Comparison of ENCODE assay signal across 18 cellular contexts in the genomic region with DNA sequence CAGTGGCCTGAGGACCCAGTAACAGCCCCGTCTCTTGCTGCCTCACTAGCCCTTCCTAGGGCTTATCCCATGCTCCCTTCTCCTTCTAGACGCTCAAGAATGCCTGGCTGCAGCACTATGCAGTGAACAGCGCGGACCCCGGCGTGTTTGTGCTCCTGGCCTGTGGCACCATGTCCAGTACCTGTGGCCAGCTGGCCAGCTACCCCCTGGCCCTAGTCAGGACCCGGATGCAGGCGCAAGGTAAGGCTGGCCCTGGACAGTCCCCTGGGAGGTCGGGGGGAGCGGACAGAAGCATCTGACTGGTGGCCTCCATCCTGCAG. TPM values are rescaled to one million over a fixed set of nuclear protein-coding genes. Genes with fewer than 3 reads are reported as not detected.
"Had no signal": no experiment of that assay in that cellular context is flagged by ENCODE, and none has a peak within 500 bp of the region (broad histone marks: within the 10 kb centered on the region; RNA-seq: fewer than 3 reads in every experiment).

No MANE protein-coding gene starts in this region.

- H3K27ac Mint-ChIP-seq: activated CD4-positive, alpha-beta memory T cell treated with anti-CD3 and anti-CD28 coated beads for 36 hours; activated T-helper 1 cell treated with anti-CD3 and anti-CD28 coated beads, Interleukin-12 subunit alpha, Interleukin-12 subunit beta, Interleukin-2, Interleukin-4 antibody, amounts not matched to agents 30 ng/mL and 10 ng/mL and 1 ng/mL, durations not matched to agents 14 hours and 24 hours and 36 hours; T-helper 2 cell treated with Interferon-gamma antibody and Interleukin-4, amounts not matched to agents 5 μg/mL and 100 μg/mL, for 36 hours had no signal

- DNase-seq: activated CD4-positive, alpha-beta memory T cell treated with anti-CD3 and anti-CD28 coated beads for 36 hours; activated CD4-positive, alpha-beta T cell treated with anti-CD3 and anti-CD28 coated beads for 1 hour; activated CD8-positive, alpha-beta memory T cell treated with anti-CD3 and anti-CD28 coated beads, Interleukin-2, amount 50 U/mL, for 4 hours; activated naive CD4-positive, alpha-beta T cell; cortex of kidney; effector CD8-positive, alpha-beta T cell; stimulated activated CD4-positive, alpha-beta T cell treated with anti-CD3 and anti-CD28 coated beads, Interleukin-12 subunit alpha, Interleukin-12 subunit beta, amount 100 ng/mL, for 4 hours; stimulated activated CD4-positive, alpha-beta T cell treated with anti-CD3 and anti-CD28 coated beads, Interleukin-4, amount 100 ng/mL, for 1 hour; stimulated activated CD8-positive, alpha-beta memory T cell treated with anti-CD3 and anti-CD28 coated beads, Interleukin-4, amount 100 ng/mL, for 48 hours; stimulated activated naive CD8-positive, alpha-beta T cell treated with anti-CD3 and anti-CD28 coated beads, Interleukin-15, amount 100 ng/mL, for 72 hours; uterus had no signal

- H3K4me3 ChIP-seq: adrenal gland, gastroesophageal sphincter, right atrium auricular region, uterus had no signal

- H3K27me3 ChIP-seq: adrenal gland, gastroesophageal sphincter, neutrophil, right atrium auricular region, uterus had no signal

- H3K36me3 ChIP-seq: uterus had no signal

- H3K27me3 Mint-ChIP-seq: activated CD4-positive, alpha-beta memory T cell treated with anti-CD3 and anti-CD28 coated beads for 36 hours; central memory CD8-positive, alpha-beta T cell; stimulated activated naive CD8-positive, alpha-beta T cell treated with anti-CD3 and anti-CD28 coated beads, Interleukin-15, amount 100 ng/mL, for 72 hours had no signal

- H3K4me3 Mint-ChIP-seq: activated CD4-positive, alpha-beta memory T cell treated with anti-CD3 and anti-CD28 coated beads for 36 hours; activated T-helper 1 cell treated with anti-CD3 and anti-CD28 coated beads, Interleukin-12 subunit alpha, Interleukin-12 subunit beta, Interleukin-2, Interleukin-4 antibody, amounts not matched to agents 30 ng/mL and 10 ng/mL and 1 ng/mL, durations not matched to agents 14 hours and 24 hours and 36 hours; central memory CD8-positive, alpha-beta T cell; stimulated activated naive CD8-positive, alpha-beta T cell treated with anti-CD3 and anti-CD28 coated beads, Interleukin-15, amount 100 ng/mL, for 72 hours; T-helper 2 cell treated with Interferon-gamma antibody and Interleukin-4, amounts not matched to agents 5 μg/mL and 100 μg/mL, for 36 hours had no signal

- H3K27ac ChIP-seq: neutrophil had no signal

- ATAC-seq: gastroesophageal sphincter; stimulated activated naive CD8-positive, alpha-beta T cell treated with anti-CD3 and anti-CD28 coated beads, Interleukin-15, amount 100 ng/mL, for 72 hours had no signal

- H3K9me3 ChIP-seq: adrenal gland, gastroesophageal sphincter, neutrophil, right atrium auricular region, uterus had no signal

- H3K9me3 Mint-ChIP-seq: activated CD4-positive, alpha-beta memory T cell treated with anti-CD3 and anti-CD28 coated beads for 36 hours; activated T-helper 1 cell treated with anti-CD3 and anti-CD28 coated beads, Interleukin-12 subunit alpha, Interleukin-12 subunit beta, Interleukin-2, Interleukin-4 antibody, amounts not matched to agents 30 ng/mL and 10 ng/mL and 1 ng/mL, durations not matched to agents 14 hours and 24 hours and 36 hours; central memory CD8-positive, alpha-beta T cell; stimulated activated naive CD8-positive, alpha-beta T cell treated with anti-CD3 and anti-CD28 coated beads, Interleukin-15, amount 100 ng/mL, for 72 hours; T-helper 2 cell treated with Interferon-gamma antibody and Interleukin-4, amounts not matched to agents 5 μg/mL and 100 μg/mL, for 36 hours had no signal

RNA-seq across cellular contexts. Expression of gene LCN2, which starts 42.4 kb away (rescaled TPM):
- total RNA-seq: activated CD4-positive, alpha-beta memory T cell treated with anti-CD3 and anti-CD28 coated beads for 36 hours; activated T-helper 1 cell treated with anti-CD3 and anti-CD28 coated beads, Interleukin-12 subunit alpha, Interleukin-12 subunit beta, Interleukin-2, Interleukin-4 antibody, amounts not matched to agents 30 ng/mL and 10 ng/mL and 1 ng/mL, durations not matched to agents 14 hours and 24 hours and 36 hours; right atrium auricular region had no signal
